Comparison of ENCODE assay signal across 8 cellular contexts in the genomic region with DNA sequence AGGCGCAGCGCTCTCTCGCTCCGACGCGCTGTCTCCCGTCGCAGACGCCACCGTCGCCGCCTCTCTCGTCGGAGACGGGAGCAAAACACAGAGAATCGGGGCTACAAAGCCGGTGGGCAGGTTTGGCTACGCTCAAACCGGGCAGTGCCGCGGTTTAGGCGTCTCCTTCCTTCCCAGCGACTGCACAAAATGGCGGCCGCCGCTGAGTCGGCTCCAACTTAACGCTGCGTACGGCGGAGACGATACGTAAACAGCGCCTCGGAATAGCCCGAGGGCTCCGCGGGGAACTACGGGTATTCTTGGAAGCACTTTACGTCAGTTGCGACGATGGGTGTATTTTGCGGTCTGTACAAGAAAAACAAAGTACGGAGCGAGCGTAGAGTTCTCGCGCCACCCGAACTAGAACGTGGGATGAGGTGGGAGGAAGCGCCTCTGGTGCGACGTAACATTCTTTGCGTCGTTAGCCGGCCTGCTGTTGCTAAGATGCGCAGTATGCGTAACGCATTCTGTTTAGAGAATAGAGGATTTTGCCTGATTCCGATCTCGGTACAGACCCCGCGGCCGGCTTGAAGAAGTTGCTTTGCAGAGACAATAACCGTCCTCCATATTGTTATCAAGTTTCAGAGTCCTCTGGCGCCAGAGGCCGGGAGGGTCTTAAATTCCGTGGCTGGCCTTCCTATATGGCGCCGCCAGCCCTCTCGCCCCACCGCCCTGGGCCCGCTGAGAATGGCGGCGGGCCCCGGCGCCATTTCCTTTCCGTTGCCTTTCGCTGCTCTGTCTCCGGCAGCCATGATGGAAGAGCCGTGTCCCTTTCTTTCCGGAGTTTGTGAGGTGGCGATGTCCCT. TPM values are rescaled to one million over a fixed set of nuclear protein-coding genes. Genes with fewer than 3 reads are reported as not detected.
DNase-seq lines count a peak whose midpoint lies in the region; ATAC-seq, FAIRE-seq and TF ChIP-seq lines count a peak whose summit lies in the region.

A gene (minus strand): TSS at position 194 of the 845 bp plus-strand sequence.

- H3K4me2 ChIP-seq in OCI-LY7 (ENCODE audit: low read length) (peak within 1 kb of the TSS; percentile 99), endothelial cell of umbilical vein (ENCODE audit: insufficient read depth, low read length) (peak within 1 kb of the TSS; percentile 84)

- DNase-seq in D721Med (ENCODE audit: insufficient read length, low spot score) (peak; percentile 37), HuH-7.5 (ENCODE audit: low spot score) (peak; percentile 88), OCI-LY7 (ENCODE audit: low spot score) (peak; percentile 99), activated T-cell treated with anti-CD3 and anti-CD28 coated beads for 1 hour (ENCODE audit: low read depth) (peak; percentile 90), endothelial cell of umbilical vein (ENCODE audit: low read depth, low spot score) (peak; percentile 98), midbrain (lab: John Stamatoyannopoulos, UW) (peak; percentile 99)
- DNase-seq in stimulated activated CD8-positive, alpha-beta memory T cell treated with anti-CD3 and anti-CD28 coated beads, Interleukin-2, amount 100 ng/mL, for 1 hour (ENCODE audit: low read depth in 2 of 2) = peak; percentile 87 to 89

- H2AFZ ChIP-seq in OCI-LY7 (ENCODE audit: low read length) = peak within 1 kb of the TSS; percentile 91
- peak within 1 kb of the TSS; percentile 85 for H2AFZ ChIP-seq in endothelial cell of umbilical vein (ENCODE audit: low read depth, low read length)

- FAIRE-seq in D721Med (lab: Jason Lieb, UNC) (no peak), endothelial cell of umbilical vein (lab: Jason Lieb, UNC) (peak; percentile 94)

- no peaks in the 10 kb centered on the region for H3K27me3 ChIP-seq in endothelial cell of umbilical vein (ENCODE audit: control insufficient read depth in 2 of 2, insufficient read depth in 2 of 2, low read length in 2 of 2)

- H3K9me3 ChIP-seq in OCI-LY7 (ENCODE audit: low read length) (no peaks in the 10 kb centered on the region), endothelial cell of umbilical vein (replicated peaks; ENCODE audit: control insufficient read depth, insufficient read depth, low read length) (no peaks in the 10 kb centered on the region)

- BruUV-seq in OCI-LY7 (replicated peaks; lab: Mats Ljungman, UMichigan) (TSS peak; percentile 98), endothelial cell of umbilical vein (replicated peaks; lab: Mats Ljungman, UMichigan) (TSS peak; percentile 89)

- H3K4me3 ChIP-seq in OCI-LY7 (ENCODE audit: low read depth, low read length, poor library complexity, severe bottlenecking) (peak within 1 kb of the TSS; percentile 83), endothelial cell of umbilical vein (replicated peaks in 1 of 3; ENCODE audit: insufficient read depth in 1 of 3, low read depth in 1 of 3, low read length in 3 of 3) (peak within 1 kb of the TSS; percentile 66 to 89 (median 82))

- peak within 1 kb of the TSS; percentile 91 for H3K27ac ChIP-seq in OCI-LY7 (ENCODE audit: low read depth, low read length, poor library complexity, severe bottlenecking)
- H3K27ac ChIP-seq in endothelial cell of umbilical vein (ENCODE audit: insufficient read depth, low read depth, low read length) = peak within 1 kb of the TSS; percentile 96

- H3K4me1 ChIP-seq in OCI-LY7 (ENCODE audit: insufficient read depth, low read length, poor library complexity, severe bottlenecking) (peaks cover 36% of the 10 kb centered on the region), endothelial cell of umbilical vein (ENCODE audit: control insufficient read depth, extremely low read depth, insufficient read depth, low read length) (peaks cover 21% of the 10 kb centered on the region)

- H3K9me1 ChIP-seq in endothelial cell of umbilical vein (replicated peaks; ENCODE audit: control insufficient read depth, extremely low read depth, insufficient read depth, low read length) = no peaks in the 10 kb centered on the region

- dilution Hi-C loops in endothelial cell of umbilical vein (cut with MboI; ENCODE audit: extremely low pct_ligation_motif_present, low sequenced_read_pairs) = no loop called here

- H3K36me3 ChIP-seq in OCI-LY7 (ENCODE audit: insufficient read depth, low read length) = peaks cover 41% of the 10 kb centered on the region
- H3K36me3 ChIP-seq in endothelial cell of umbilical vein (ENCODE audit: control insufficient read depth in 2 of 2, extremely low read depth in 1 of 2, insufficient read depth in 2 of 2, low read length in 2 of 2) = peaks cover 3 to 8% of the 10 kb centered on the region in 2 experiments

- H3K9me2 ChIP-seq in OCI-LY7 (ENCODE audit: insufficient read depth, low read length) = no peaks in the 10 kb centered on the region

- peak; percentile 80 for TF ChIP-seq POLR2A in endothelial cell of umbilical vein (IDR thresholded peaks at IDR 0.05; ENCODE audit: low read depth, low read length)

- intact Hi-C loops in OCI-LY7 (cut with micrococcal nuclease; ENCODE audit: unreplicated experiment) = loop anchor here (2.0 kb wide), 2 partner anchors 64 to 108 kb away; a partner anchor contains a TSS
- intact Hi-C loops in endothelial cell of umbilical vein (cut with micrococcal nuclease) = loop anchor here (1.0 to 10.0 kb wide), 2 partner anchors 150 to 198 kb away; a partner anchor contains a TSS

- TF ChIP-seq CTCF in D721Med (IDR thresholded peaks at IDR 0.05; ENCODE audit: insufficient read depth, missing control alignments) = no peak
- TF ChIP-seq CTCF in OCI-LY7 (conservative IDR thresholded peaks at IDR 0.05; ENCODE audit: low read length) = no peak
- no peak for TF ChIP-seq CTCF in endothelial cell of umbilical vein (IDR thresholded peaks at IDR 0.05; ENCODE audit: extremely low read depth in 1 of 2, insufficient read depth in 1 of 2, low read depth in 1 of 2, low read length in 2 of 2)

- H3K9ac ChIP-seq in endothelial cell of umbilical vein (replicated peaks; ENCODE audit: extremely low read depth, insufficient read depth, low read length) = peak within 1 kb of the TSS; percentile 99

- POLR2A ChIA-PET in OCI-LY7 (lab: Charles Lee) = interaction anchor here (0.7 kb wide), 1 partner anchor 193 kb away, joined by 3 read pairs; no protein-coding TSS in a partner anchor
- POLR2A ChIA-PET in endothelial cell of umbilical vein (lab: Charles Lee) = no interaction called here

- peaks cover 34% of the 10 kb centered on the region for H4K20me1 ChIP-seq in OCI-LY7 (ENCODE audit: insufficient read depth, low read length)
- H4K20me1 ChIP-seq in endothelial cell of umbilical vein (replicated peaks; ENCODE audit: control insufficient read depth, extremely low read depth, insufficient read depth, low read length) = peaks cover 14% of the 10 kb centered on the region

- CTCF ChIA-PET in OCI-LY7 (lab: Charles Lee; ENCODE audit: unreplicated experiment) = no interaction called here
- CTCF ChIA-PET in endothelial cell of umbilical vein (lab: Charles Lee) = interaction anchor here (1.1 kb wide), 1 partner anchor 176 kb away, joined by 3 read pairs; a partner anchor contains a TSS

- H3K79me2 ChIP-seq in OCI-LY7 (ENCODE audit: insufficient read depth, low read depth, low read length) (peaks cover 46% of the 10 kb centered on the region), endothelial cell of umbilical vein (ENCODE audit: control insufficient read depth, insufficient read depth, low read length) (peaks cover 48% of the 10 kb centered on the region)

- ATAC-seq in GM21526 (IDR thresholded peaks at IDR 0.05; ENCODE audit: low FRiP score, unreplicated experiment) = peak; percentile 78

TF ChIP-seq in endothelial cell of umbilical vein, 7 proteins besides CTCF, POLR2A, EP300 and RAD21:
- peak; percentile 72 for TF ChIP-seq POLR2AphosphoS5 (IDR thresholded peaks at IDR 0.05; ENCODE audit: insufficient read depth, low read depth, low read length)
- peak; percentile 41 for TF ChIP-seq GATA2 (IDR thresholded peaks at IDR 0.05; ENCODE audit: insufficient read depth, insufficient read length, low read depth, low read length)
- TF ChIP-seq FOS (IDR thresholded peaks at IDR 0.05; ENCODE audit: borderline replicate concordance, insufficient read depth, low read length) = no peak

RNA-seq across cellular contexts. Expression of the gene that starts here (rescaled TPM):
- 626 and 667 TPM in 2 replicates for total RNA-seq in OCI-LY7 (2014; rRNA removed; shearing (Covaris generic))
- total RNA-seq in OCI-LY7 (2022) (505 and 508 TPM in 2 replicates), endothelial cell of umbilical vein (377 and 393 TPM in 2 replicates)
- polyA plus RNA-seq in endothelial cell of umbilical vein = 402 and 454 TPM in 2 replicates
- polyA plus RNA-seq in endothelial cell of umbilical vein (2011; cell fraction: cytosol; rRNA removed) = 166 and 206 TPM in 2 replicates
- 1,464 and 1,816 TPM in 2 replicates for polyA plus RNA-seq in endothelial cell of umbilical vein (2011; cell fraction: nucleus; rRNA removed)
- 151 and 173 TPM in 2 replicates for polyA plus RNA-seq in endothelial cell of umbilical vein (2012)
- polyA minus RNA-seq in endothelial cell of umbilical vein = 863 and 927 TPM in 2 replicates
- polyA minus RNA-seq in endothelial cell of umbilical vein (2011; cell fraction: cytosol; rRNA and poly(A)+ RNA removed) = 170 TPM
- 787 and 915 TPM in 2 replicates for polyA minus RNA-seq in endothelial cell of umbilical vein (2011; cell fraction: nucleus; rRNA and poly(A)+ RNA removed)

Comparison
In these comparisons a context has a peak if more than half of its experiments do, and no peak if none do; other contexts are left out.
1. Peak in every context shown above with its lines: DNase-seq, ATAC-seq, H3K4me3 ChIP-seq and H3K27ac ChIP-seq.
2. DNase-seq: peak in every context shown above with its lines; median percentile 99 in OCI-LY7; 99 in midbrain; 98 in endothelial cell of umbilical vein; 90 in activated T-cell treated with anti-CD3 and anti-CD28 coated beads for 1 hour; 88 in HuH-7.5; 88 in stimulated activated CD8-positive, alpha-beta memory T cell treated with anti-CD3 and anti-CD28 coated beads, Interleukin-2, amount 100 ng/mL, for 1 hour; 37 in D721Med.